In the genomic region with DNA sequence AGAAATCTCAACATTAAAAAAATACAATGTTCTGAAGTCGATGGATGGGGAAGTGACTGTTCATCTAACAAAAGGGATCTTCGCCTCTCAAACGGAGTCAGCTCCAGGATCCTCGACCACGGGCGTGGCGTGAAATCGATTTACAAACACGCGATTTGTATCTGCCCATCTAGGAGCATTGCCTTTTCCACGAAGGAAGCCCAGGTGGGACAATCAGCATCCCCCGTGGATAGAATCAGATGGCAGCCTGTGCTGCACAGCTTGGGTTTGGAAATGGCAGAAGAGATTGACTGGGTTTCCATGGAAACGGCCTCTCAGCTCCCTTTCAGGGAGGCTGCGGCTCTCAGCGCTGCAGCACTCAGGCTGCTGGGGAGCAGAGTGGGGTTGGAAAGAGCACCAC, we compare ENCODE assay signal across 12 cellular contexts.
DNase-seq lines count a peak whose midpoint lies in the region; ATAC-seq, FAIRE-seq and TF ChIP-seq lines count a peak whose summit lies in the region.
"Had no signal": no experiment of that assay in that cellular context is flagged by ENCODE, and none has a peak within 500 bp of the region (broad histone marks: within the 10 kb centered on the region; RNA-seq: fewer than 3 reads in every experiment).

No MANE protein-coding gene starts in this region.

- H3K9me3 Mint-ChIP-seq in type B pancreatic cell = no peaks in the 10 kb centered on the region
- H3K9me3 Mint-ChIP-seq: activated CD4-positive, alpha-beta memory T cell treated with anti-CD3 and anti-CD28 coated beads for 36 hours had no signal

- H3K4me1 ChIP-seq in left ventricle myocardium inferior = peaks cover 9% of the 10 kb centered on the region
- H3K4me1 ChIP-seq: Peyer's patch, spleen, testis had no signal

- H3K27me3 Mint-ChIP-seq in type B pancreatic cell = peaks cover 53% of the 10 kb centered on the region

- no peaks in the 10 kb centered on the region for H3K36me3 Mint-ChIP-seq in type B pancreatic cell
- H3K36me3 Mint-ChIP-seq: activated CD4-positive, alpha-beta memory T cell treated with anti-CD3 and anti-CD28 coated beads for 36 hours had no signal

- H3K27me3 ChIP-seq in left ventricle myocardium inferior (ENCODE audit: low read depth) = peaks cover 78% of the 10 kb centered on the region
- H3K27me3 ChIP-seq: Peyer's patch, testis had no signal

- H3K36me3 ChIP-seq in left ventricle myocardium inferior = no peaks in the 10 kb centered on the region
- H3K36me3 ChIP-seq: Peyer's patch, spleen had no signal

- H3K27ac Mint-ChIP-seq in type B pancreatic cell = no peak overlapping the region
- H3K27ac Mint-ChIP-seq: activated CD4-positive, alpha-beta memory T cell treated with anti-CD3 and anti-CD28 coated beads for 36 hours had no signal

- H3K4me3 ChIP-seq in left ventricle myocardium inferior = peak overlapping the region; percentile 25
- H3K4me3 ChIP-seq: Peyer's patch, spleen, testis had no signal

- TF ChIP-seq CTCF in left ventricle myocardium inferior (IDR thresholded peaks at IDR 0.05; ENCODE audit: borderline replicate concordance) (no peak), type B pancreatic cell (conservative IDR thresholded peaks at IDR 0.05) (peak; percentile 33)

- DNase-seq in left ventricle myocardium inferior (no peak), left ventricle myocardium superior (no peak), anterior cingulate cortex (lab: John Stamatoyannopoulos, UW) (peak in 30 of 58 donors; percentile 14 to 69 (median 40)), left kidney (ENCODE audit: low read depth, low spot score) (peak; percentile 80), type B pancreatic cell (ENCODE audit: extremely low spot score, unreplicated experiment) (no peak), GM12892 (ENCODE audit: insufficient read length) (no peak)
- no peak for DNase-seq in effector CD8-positive, alpha-beta T cell (lab: John Stamatoyannopoulos, UW)
- DNase-seq: spleen had no signal

- no peak for FAIRE-seq in GM12892 (lab: Jason Lieb, UNC)

- H3K27ac ChIP-seq in left ventricle myocardium inferior (replicated peaks) = no peak overlapping the region
- H3K27ac ChIP-seq: Peyer's patch, spleen, testis had no signal

- TF ChIP-seq POLR2A in GM12892 (IDR thresholded peaks at IDR 0.05; ENCODE audit: low read depth, low read length) = no peak

- H3K4me3 Mint-ChIP-seq in type B pancreatic cell = peak overlapping the region; percentile 85
- H3K4me3 Mint-ChIP-seq: activated CD4-positive, alpha-beta memory T cell treated with anti-CD3 and anti-CD28 coated beads for 36 hours had no signal

- H3K4me1 Mint-ChIP-seq in type B pancreatic cell (ENCODE audit: unreplicated experiment) = peaks cover 16% of the 10 kb centered on the region

- ATAC-seq in left ventricle myocardium superior (no peak), GM21367 (IDR thresholded peaks at IDR 0.05; ENCODE audit: unreplicated experiment) (no peak)

- intact Hi-C loops in left ventricle myocardium inferior (cut with micrococcal nuclease) (no loop called here), left ventricle myocardium superior (cut with micrococcal nuclease) (no loop called here)

- no peaks in the 10 kb centered on the region for H3K9me3 ChIP-seq in left ventricle myocardium inferior (replicated peaks)
- H3K9me3 ChIP-seq: Peyer's patch, spleen, testis had no signal

Comparison
In these comparisons a context has a peak if more than half of its experiments do, and no peak if none do; other contexts are left out.
1. DNase-seq: peak in anterior cingulate cortex (30 of 58) and left kidney (single experiment); none in left ventricle myocardium inferior (single experiment), left ventricle myocardium superior (single experiment), type B pancreatic cell (single experiment), effector CD8-positive, alpha-beta T cell (single experiment) and GM12892 (single experiment).